ENCODE assay signal across 25 cellular contexts in genomic region chr10:43217563-43218205, GRCh38. TPM values are rescaled to one million over a fixed set of nuclear protein-coding genes. Genes with fewer than 3 reads are reported as not detected.
DNase-seq lines count a peak whose midpoint lies in the region; ATAC-seq and TF ChIP-seq lines count a peak whose summit lies in the region.
"Had no signal": no experiment of that assay in that cellular context is flagged by ENCODE, and none has a peak within 500 bp of the region (broad histone marks: within the 10 kb centered on the region; RNA-seq: fewer than 3 reads in every experiment).

No MANE protein-coding gene starts in this region.

- H3K27me3 ChIP-seq in layer of hippocampus (ENCODE audit: control insufficient read depth, insufficient read depth, low read length) (no peaks in the 10 kb centered on the region), tibial nerve (no peaks in the 10 kb centered on the region), adrenal gland (no peaks in the 10 kb centered on the region)
- H3K27me3 ChIP-seq: body of pancreas, hepatocyte had no signal

- H3K4me3 ChIP-seq in tibial nerve (no peak overlapping the region), adrenal gland (no peak overlapping the region)
- H3K4me3 ChIP-seq: body of pancreas, gastroesophageal sphincter, hepatocyte, PC-9 had no signal

- 84 to 85% methylated on average over 6 to 7 of the region's 10 CpGs for WGBS in tibial nerve, 2 donors
- 87 to 100% (median 92%) methylated on average over 5 to 10 of the region's 10 CpGs for WGBS in adrenal gland, 4 donors

- TF ChIP-seq EP300 in tibial nerve (IDR thresholded peaks at IDR 0.05) = no peak

- DNase-seq in Right ventricle myocardium inferior (ENCODE audit: missing footprints) (peak; percentile 25), left cardiac atrium (no peak), NCI-H69 (lab: John Stamatoyannopoulos, UW) (peak; percentile 5), tibial nerve (ENCODE audit: low spot score in 2 of 2) (no peak), adrenal gland (no peak)
- DNase-seq in effector CD4-positive, alpha-beta T cell = no peak
- DNase-seq: activated CD4-positive, alpha-beta T cell treated with anti-CD3 and anti-CD28 coated beads, Interleukin-2, amount 50 U/mL, for 48 hours; activated T-cell treated with anti-CD3 and anti-CD28 coated beads, Interleukin-2, amount 50 U/mL, for 48 hours; body of pancreas; CD4-positive, alpha-beta memory T cell; GOT3; left colon; mesenchymal stem cell; NCI-H1048; NCI-H187 treated with DMSO at 0.1 percent for 48 hours; NCI-H526 treated with DMSO at 0.1 percent for 48 hours; stimulated activated naive B cell treated with anti-CD40 and anti-IgM and Interleukin-4, amounts not matched to agents 10 μg/mL and 1 μg/mL and 100 μg/mL, for 72 hours; T-helper 2 cell had no signal

- no peaks in the 10 kb centered on the region for H3K9me3 ChIP-seq in tibial nerve
- no peaks in the 10 kb centered on the region for H3K9me3 ChIP-seq in adrenal gland (replicated peaks in 1 of 3)
- H3K9me3 ChIP-seq: body of pancreas, gastroesophageal sphincter, neutrophil had no signal

- H3K27ac ChIP-seq in layer of hippocampus (ENCODE audit: low read depth, low read length) (peak overlapping the region; percentile 23), tibial nerve (peak overlapping the region; percentile 67 to 97 (median 84)), adrenal gland (no peak overlapping the region)
- H3K27ac ChIP-seq: body of pancreas, gastroesophageal sphincter, hepatocyte, neutrophil, PC-9 had no signal

- H3K36me3 ChIP-seq in tibial nerve (no peaks in the 10 kb centered on the region), adrenal gland (replicated peaks in 1 of 2) (no peaks in the 10 kb centered on the region)
- H3K36me3 ChIP-seq: gastroesophageal sphincter, neutrophil had no signal

- no peak for TF ChIP-seq CTCF in tibial nerve (IDR thresholded peaks at IDR 0.05)
- no peak for TF ChIP-seq CTCF in adrenal gland (IDR thresholded peaks at IDR 0.05)

- H3K4me1 ChIP-seq in tibial nerve = peaks cover 0 to 61% (median 27%) of the 10 kb centered on the region in 4 donors
- no peaks in the 10 kb centered on the region for H3K4me1 ChIP-seq in adrenal gland (replicated peaks in 1 of 2)
- H3K4me1 ChIP-seq: body of pancreas, gastroesophageal sphincter had no signal

- ATAC-seq in Right ventricle myocardium inferior (no peak), left cardiac atrium (no peak), HG03139 (IDR thresholded peaks at IDR 0.05; ENCODE audit: unreplicated experiment) (no peak)
- ATAC-seq: body of pancreas; gastroesophageal sphincter; left colon; stimulated activated naive B cell treated with anti-CD40 and anti-IgM and Interleukin-4, amounts not matched to agents 10 μg/mL and 1 μg/mL and 100 μg/mL, for 72 hours had no signal

- TF ChIP-seq POLR2A in tibial nerve (IDR thresholded peaks at IDR 0.05) (no peak), adrenal gland (IDR thresholded peaks at IDR 0.05) (no peak)

- intact Hi-C loops in Right ventricle myocardium inferior (cut with DNase I) (no loop called here), left cardiac atrium (cut with DNase I) (no loop called here), adrenal gland (cut with DNase I) (no loop called here)

RNA-seq across cellular contexts. Expression of gene RASGEF1A, which starts 49.2 kb away (rescaled TPM):
- total RNA-seq in Right ventricle myocardium inferior = 1.4 TPM
- total RNA-seq in left cardiac atrium = 1 to 10 TPM; 1.4 to 2.0 TPM
- total RNA-seq in tibial nerve = 10 to 100 TPM in 3 of 4 donors, 1 to 10 TPM in 1; 7.5 to 39.0 (median 13.1) TPM
- total RNA-seq in adrenal gland = 1 to 10 TPM; 1.0 to 8.1 (median 2.4) TPM
- polyA plus RNA-seq in adrenal gland = 10 to 100 TPM in 1 of 3 donors, 1 to 10 TPM in 1, under 1 TPM in 1; 0.98 to 11.3 (median 2.0) TPM
- total RNA-seq: HT1080 had no signal

Comparison
In these comparisons a context has a peak if more than half of its experiments do, and no peak if none do; other contexts are left out.
1. DNase-seq: peak in Right ventricle myocardium inferior (single experiment) and NCI-H69 (single experiment); none in left cardiac atrium (single experiment), tibial nerve (0 of 2), adrenal gland (0 of 7) and effector CD4-positive, alpha-beta T cell (single experiment).
2. H3K27ac ChIP-seq: peak in layer of hippocampus (single experiment) and tibial nerve (4 of 4); none in adrenal gland (0 of 5).